In the genomic region with DNA sequence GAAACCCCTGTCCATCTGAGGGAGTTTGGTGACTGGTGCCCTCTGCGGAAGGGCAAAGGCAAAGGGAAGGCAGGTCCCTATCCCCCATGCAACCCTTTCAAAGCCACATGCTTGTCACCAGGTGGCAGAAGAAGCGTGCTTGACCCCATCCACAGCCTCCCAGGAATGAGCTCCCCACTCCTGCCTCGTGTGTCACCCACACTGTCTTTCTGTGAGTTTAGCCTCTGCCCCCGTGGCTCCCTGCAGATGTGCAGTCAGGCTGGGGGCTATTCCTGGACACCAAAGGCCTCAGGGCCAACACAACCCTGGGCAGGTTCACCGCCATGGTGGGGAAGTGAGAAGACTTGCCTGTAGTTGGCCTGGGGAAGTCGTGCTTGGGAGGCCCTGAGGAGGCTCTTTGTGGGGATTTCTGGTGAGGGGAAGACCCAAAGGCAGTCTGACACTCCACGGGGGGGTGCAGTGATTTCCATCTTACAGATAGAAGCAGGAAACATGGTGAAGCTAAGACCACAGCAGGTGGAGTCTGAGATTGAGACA, we compare ENCODE assay signal across 23 cellular contexts. TPM values are rescaled to one million over a fixed set of nuclear protein-coding genes. Genes with fewer than 3 reads are reported as not detected.
DNase-seq lines count a peak whose midpoint lies in the region; ATAC-seq, FAIRE-seq and TF ChIP-seq lines count a peak whose summit lies in the region.
"Had no signal": no experiment of that assay in that cellular context is flagged by ENCODE, and none has a peak within 500 bp of the region (broad histone marks: within the 10 kb centered on the region; RNA-seq: fewer than 3 reads in every experiment).

No MANE protein-coding gene starts in this region.

- H3K4me3 ChIP-seq in left ventricle myocardium inferior (no peak overlapping the region), GM12878 (no peak overlapping the region)
- H3K4me3 ChIP-seq: SJCRH30, stomach had no signal

- peak overlapping the region; percentile 67 for H3K27ac Mint-ChIP-seq in stimulated activated naive B cell treated with anti-CD40 and anti-IgM and Interleukin-4, amounts not matched to agents 10 μg/mL and 1 μg/mL and 100 μg/mL, for 72 hours
- no peak overlapping the region for H3K27ac Mint-ChIP-seq in Calu3 (ENCODE audit: unreplicated experiment)
- no peak overlapping the region for H3K27ac Mint-ChIP-seq in immature natural killer cell
- H3K27ac Mint-ChIP-seq: dendritic cell treated with granulocyte-macrophage colony-stimulating factor and Interleukin-4, amounts not matched to agents 40 ng/mL and 50 ng/mL, for 4 days; T-helper 17 cell; type B pancreatic cell; WTC11 had no signal

- no peak overlapping the region for H3K27ac ChIP-seq in left ventricle myocardium inferior (replicated peaks)
- peak overlapping the region; percentile 40 for H3K27ac ChIP-seq in GM12878 (ENCODE audit: control insufficient read depth, insufficient read depth)
- H3K27ac ChIP-seq: neutrophil, SJCRH30, stomach had no signal

- peak; percentile 2 for DNase-seq in left cardiac atrium
- no peak for DNase-seq in left ventricle myocardium inferior
- peak; percentile 36 for DNase-seq in GM12878 (ENCODE audit: low read depth, low spot score)
- DNase-seq in stimulated activated naive B cell treated with anti-CD40 and anti-IgM and Interleukin-4, amounts not matched to agents 10 μg/mL and 1 μg/mL and 100 μg/mL, for 72 hours: peak; percentile 70
- no peak for DNase-seq in NCI-H2107 treated with DMSO at 0.1 percent for 48 hours (lab: John Stamatoyannopoulos, UW; ENCODE audit: unreplicated experiment)
- no peak for DNase-seq in Calu3
- DNase-seq in immature natural killer cell: no peak
- DNase-seq: foreskin fibroblast, GOT3, KBM-7, midbrain, NCI-H1092 treated with DMSO at 0.1 percent for 48 hours, NCI-H526 treated with DMSO at 0.1 percent for 48 hours, OCI-M1, right cardiac atrium, SJCRH30, stomach, T-helper 17 cell had no signal

- H3K79me2 ChIP-seq in GM12878 (ENCODE audit: control insufficient read depth, insufficient read depth, low read length): no peaks in the 10 kb centered on the region

- peaks cover 17% of the 10 kb centered on the region for H3K4me1 ChIP-seq in left ventricle myocardium inferior
- peaks cover 12% of the 10 kb centered on the region for H3K4me1 ChIP-seq in GM12878 (ENCODE audit: control insufficient read depth, insufficient read depth, low read length)
- H3K4me1 ChIP-seq: SJCRH30 had no signal

- SMC1A ChIA-PET in GM12878 (lab: Charles Lee; ENCODE audit: uncharacterized antibody, unreplicated experiment): interaction anchor here (1.4 kb wide), 1 partner anchor 10 kb away, joined by 4 read pairs; no protein-coding TSS in a partner anchor

- in situ Hi-C loops in GM12878 (cut with MboI): no loop called here

- no peaks in the 10 kb centered on the region for H3K36me3 ChIP-seq in left ventricle myocardium inferior
- H3K36me3 ChIP-seq in GM12878 (ENCODE audit: control insufficient read depth in 2 of 2, insufficient read depth in 2 of 2, low read length in 1 of 2): no peaks in the 10 kb centered on the region
- H3K36me3 ChIP-seq: neutrophil, SJCRH30, stomach had no signal

- H3K4me2 ChIP-seq in GM12878 (ENCODE audit: control insufficient read depth, insufficient read depth): no peak overlapping the region

- 0 out of 4 replicates have a peak, but pooled peaks of 1 of the 2 experiments have one; percentile 40 for TF ChIP-seq EP300 in GM12878 (IDR thresholded peaks at IDR 0.05; ENCODE audit: borderline replicate concordance in 1 of 2, control insufficient read depth in 1 of 2, low read depth in 2 of 2, low read length in 2 of 2)

- H3K36me3 Mint-ChIP-seq in stimulated activated naive B cell treated with anti-CD40 and anti-IgM and Interleukin-4, amounts not matched to agents 10 μg/mL and 1 μg/mL and 100 μg/mL, for 72 hours: no peaks in the 10 kb centered on the region
- H3K36me3 Mint-ChIP-seq in Calu3 (ENCODE audit: insufficient read depth, unreplicated experiment) (no peaks in the 10 kb centered on the region), immature natural killer cell (no peaks in the 10 kb centered on the region)
- H3K36me3 Mint-ChIP-seq: type B pancreatic cell had no signal

- H3K9me3 ChIP-seq in left ventricle myocardium inferior (replicated peaks) (no peaks in the 10 kb centered on the region), GM12878 (replicated peaks; ENCODE audit: control insufficient read depth, insufficient read depth, low read length) (no peaks in the 10 kb centered on the region)
- H3K9me3 ChIP-seq: neutrophil, SJCRH30, stomach had no signal

- no peak overlapping the region for H3K9ac ChIP-seq in GM12878 (ENCODE audit: control insufficient read depth, insufficient read depth, low read length)

- H3K27me3 ChIP-seq in left ventricle myocardium inferior (ENCODE audit: low read depth): no peaks in the 10 kb centered on the region
- 0 out of 4 replicates have a peak, but pooled peaks cover 0 to 3% of the 10 kb centered on the region in 2 experiments for H3K27me3 ChIP-seq in GM12878 (replicated peaks in 1 of 2; ENCODE audit: control insufficient read depth in 2 of 2, insufficient read depth in 2 of 2, low read length in 1 of 2)
- H3K27me3 ChIP-seq: stomach had no signal

- peaks cover 10 to 24% of the 10 kb centered on the region in 2 donors for H3K27me3 Mint-ChIP-seq in stimulated activated naive B cell treated with anti-CD40 and anti-IgM and Interleukin-4, amounts not matched to agents 10 μg/mL and 1 μg/mL and 100 μg/mL, for 72 hours
- H3K27me3 Mint-ChIP-seq in Calu3 (ENCODE audit: unreplicated experiment) (peaks cover 47% of the 10 kb centered on the region), immature natural killer cell (ENCODE audit: low read depth in 3 of 3) (peaks cover 0 to 10% (median 2%) of the 10 kb centered on the region in 3 donors)

- TF ChIP-seq POLR2A in GM12878 (IDR thresholded peaks at IDR 0.05; ENCODE audit: low read depth, low read length): no peak

- ATAC-seq in left cardiac atrium: no peak
- ATAC-seq in GM21447 (IDR thresholded peaks at IDR 0.05; ENCODE audit: unreplicated experiment): peak; percentile 66
- peak; percentile 96 for ATAC-seq in GM12878
- peak; percentile 97 to 98 for ATAC-seq in stimulated activated naive B cell treated with anti-CD40 and anti-IgM and Interleukin-4, amounts not matched to agents 10 μg/mL and 1 μg/mL and 100 μg/mL, for 72 hours (replicated peaks)
- ATAC-seq: T-helper 17 cell, WTC11 had no signal

- no peaks in the 10 kb centered on the region for H3K9me3 Mint-ChIP-seq in stimulated activated naive B cell treated with anti-CD40 and anti-IgM and Interleukin-4, amounts not matched to agents 10 μg/mL and 1 μg/mL and 100 μg/mL, for 72 hours
- no peaks in the 10 kb centered on the region for H3K9me3 Mint-ChIP-seq in Calu3 (ENCODE audit: low read depth, unreplicated experiment)
- no peaks in the 10 kb centered on the region for H3K9me3 Mint-ChIP-seq in immature natural killer cell
- H3K9me3 Mint-ChIP-seq: dendritic cell treated with granulocyte-macrophage colony-stimulating factor and Interleukin-4, amounts not matched to agents 40 ng/mL and 50 ng/mL, for 4 days; type B pancreatic cell had no signal

- no peak overlapping the region for H3K4me3 Mint-ChIP-seq in stimulated activated naive B cell treated with anti-CD40 and anti-IgM and Interleukin-4, amounts not matched to agents 10 μg/mL and 1 μg/mL and 100 μg/mL, for 72 hours
- H3K4me3 Mint-ChIP-seq in Calu3 (ENCODE audit: low read depth, unreplicated experiment) (no peak overlapping the region), immature natural killer cell (no peak overlapping the region)
- H3K4me3 Mint-ChIP-seq: dendritic cell treated with granulocyte-macrophage colony-stimulating factor and Interleukin-4, amounts not matched to agents 40 ng/mL and 50 ng/mL, for 4 days; T-helper 17 cell; type B pancreatic cell; WTC11 had no signal

- POLR2A ChIA-PET in GM12878 (lab: Charles Lee): no interaction called here

- BruUV-seq in GM12878 (replicated peaks; lab: Mats Ljungman, UMichigan) (no TSS peak), Calu3 (replicated peaks; lab: Mats Ljungman, UMichigan) (no TSS peak)

- peak; percentile 24; the same call in 1 of the 2 replicates for TF ChIP-seq RAD21 in GM12878 (IDR thresholded peaks at IDR 0.05; ENCODE audit: insufficient read depth, low read depth, low read length)

- H3K4me1 Mint-ChIP-seq in stimulated activated naive B cell treated with anti-CD40 and anti-IgM and Interleukin-4, amounts not matched to agents 10 μg/mL and 1 μg/mL and 100 μg/mL, for 72 hours: peaks cover 10 to 31% of the 10 kb centered on the region in 2 donors
- H3K4me1 Mint-ChIP-seq in Calu3 (ENCODE audit: low read depth, unreplicated experiment) (no peaks in the 10 kb centered on the region), immature natural killer cell (no peaks in the 10 kb centered on the region)

- no peaks in the 10 kb centered on the region for H4K20me1 ChIP-seq in GM12878 (ENCODE audit: control insufficient read depth, insufficient read depth)

- H2AFZ ChIP-seq in GM12878 (ENCODE audit: control insufficient read depth, low read depth, low read length): peak overlapping the region; percentile 90

- intact Hi-C loops in left cardiac atrium (cut with DNase I): no loop called here
- intact Hi-C loops in left ventricle myocardium inferior (cut with micrococcal nuclease): no loop called here
- intact Hi-C loops in GM12878 (cut with micrococcal nuclease; ENCODE audit: unreplicated experiment): no loop called here
- intact Hi-C loops in Calu3 (cut with micrococcal nuclease; ENCODE audit: unreplicated experiment): no loop called here

- RAD21 ChIA-PET in GM12878 (lab: Charles Lee; ENCODE audit: unreplicated experiment): interaction anchor here (1.2 to 1.8 kb wide), 2 partner anchors 13 to 16 kb away, joined by 3 to 6 read pairs; a partner anchor contains a TSS

- WGBS in GM12878 (ENCODE audit: insufficient coverage, insufficient replicate concordance, low lambda C conversion rate, missing lambda C conversion rate): 14% methylated on average over 7 of the region's 7 CpGs

- CTCF ChIA-PET in GM12878 (lab: Yijun Ruan, JAX): interaction anchor here (1.6 to 3.6 kb wide), 6 partner anchors 8 to 45 kb away, joined by 3 to 20 read pairs (median 10); a partner anchor contains a TSS
- CTCF ChIA-PET in Calu3 (lab: Charles Lee): no interaction called here

- TF ChIP-seq CTCF in left ventricle myocardium inferior (IDR thresholded peaks at IDR 0.05; ENCODE audit: borderline replicate concordance) (no peak), GM12878 (IDR thresholded peaks at IDR 0.05 in 2 of 3, conservative IDR thresholded peaks at IDR 0.05 in 1 of 3; ENCODE audit: control insufficient read depth in 2 of 3, extremely low read depth in 1 of 3, insufficient read depth in 1 of 3, low read depth in 3 of 3, low read length in 3 of 3) (0 out of 6 replicates have a peak, but pooled peaks of 1 of the 3 experiments have one; percentile 1), Calu3 (IDR thresholded peaks at IDR 0.05; ENCODE audit: unreplicated experiment) (no peak)

- no peak for FAIRE-seq in GM12878 (lab: Jason Lieb, UNC)

RNA-seq across cellular contexts. Expression of a gene that starts 16.6 kb away (rescaled TPM):
- total RNA-seq in left cardiac atrium: 10 to 100 TPM; 54.9 to 76.4 TPM
- total RNA-seq in left ventricle myocardium inferior: 62.9 TPM
- total RNA-seq in GM12878 (2013; cell fraction: nucleolus; rRNA removed): 67.7 and 69.6 TPM in 2 replicates
- total RNA-seq in GM12878 (2014; rRNA removed): 18.2 and 19.3 TPM in 2 replicates
- 14.8 and 16.8 TPM in 2 replicates for total RNA-seq in GM12878 (2014; rRNA removed; fragmentation: Illumina TruSeq; extraction: Trizol)
- 23.4 and 26.9 TPM in 2 replicates for total RNA-seq in GM12878 (2021)
- 10.9 TPM for polyA plus RNA-seq in GM12878 (2011; ENCODE audit: low read depth)
- polyA plus RNA-seq in GM12878 (2011; rRNA removed): 36.8 and 53.4 TPM in 2 replicates
- 23.2 and 23.8 TPM in 2 replicates for polyA plus RNA-seq in GM12878 (2011; cell fraction: cytosol; rRNA removed)
- 32.1 and 32.6 TPM in 2 replicates for polyA plus RNA-seq in GM12878 (2011; cell fraction: nucleus; rRNA removed)
- polyA plus RNA-seq in GM12878 (2012): 17.7 and 21.4 TPM in 2 replicates
- polyA plus RNA-seq in GM12878 (2014; fragmentation: Illumina TruSeq; extraction: Trizol): 26.9 and 32.7 TPM in 2 replicates
- polyA plus RNA-seq in GM12878 (2014; fragmentation: Nextera tagmentation; extraction: Ambion mirVana): 10 to 100 TPM in 1 of 2 experiments, 1 to 10 TPM in 1; 6.8 to 12.6 TPM
- polyA plus RNA-seq in GM12878 (2014; rRNA removed): 25.3 and 33.5 TPM in 2 replicates
- 10 to 100 TPM; 13.3 to 13.6 TPM for polyA plus RNA-seq in GM12878 (2016; fragmentation: Nextera tagmentation; extraction: Ambion mirVana)
- polyA minus RNA-seq in GM12878 (2011; rRNA and poly(A)+ RNA removed): 19.8 and 23.6 TPM in 2 replicates
- 11.9 and 13.5 TPM in 2 replicates for polyA minus RNA-seq in GM12878 (2011; cell fraction: cytosol; rRNA and poly(A)+ RNA removed)
- 9.2 and 14.6 TPM in 2 replicates for polyA minus RNA-seq in GM12878 (2011; cell fraction: nucleus; rRNA and poly(A)+ RNA removed)
- 61.2 and 62.2 TPM in 2 replicates for total RNA-seq in Calu3 (2022)
- polyA plus RNA-seq in immature natural killer cell: 10 to 100 TPM; 43.3 to 65.4 (median 58.2) TPM

Comparison
In these comparisons a context has a peak if more than half of its experiments do, and no peak if none do; other contexts are left out.
1. DNase-seq: peak in left cardiac atrium (single experiment), GM12878 (single experiment) and stimulated activated naive B cell treated with anti-CD40 and anti-IgM and Interleukin-4, amounts not matched to agents 10 μg/mL and 1 μg/mL and 100 μg/mL, for 72 hours (single experiment); none in left ventricle myocardium inferior (single experiment), NCI-H2107 treated with DMSO at 0.1 percent for 48 hours (single experiment), Calu3 (single experiment) and immature natural killer cell (0 of 3).
2. ATAC-seq: peak in GM21447 (single experiment), GM12878 (single experiment) and stimulated activated naive B cell treated with anti-CD40 and anti-IgM and Interleukin-4, amounts not matched to agents 10 μg/mL and 1 μg/mL and 100 μg/mL, for 72 hours (2 of 2); none in left cardiac atrium (0 of 2).